10 cellular contexts compared by ENCODE assay signal in genomic region chr18:12406376-12407111, GRCh38. TPM values are rescaled to one million over a fixed set of nuclear protein-coding genes. Genes with fewer than 3 reads are reported as not detected.
DNase-seq lines count a peak whose midpoint lies in the region; ATAC-seq and TF ChIP-seq lines count a peak whose summit lies in the region.
"Had no signal": no experiment of that assay in that cellular context is flagged by ENCODE, and none has a peak within 500 bp of the region (broad histone marks: within the 10 kb centered on the region; RNA-seq: fewer than 3 reads in every experiment).

No MANE protein-coding gene starts in this region.

- DNase-seq in CD4-positive, alpha-beta memory T cell = no peak
- DNase-seq in HuH-7 (ENCODE audit: low spot score) = peak; percentile 4
- DNase-seq in activated naive CD8-positive, alpha-beta T cell treated with anti-CD3 and anti-CD28 coated beads for 36 hours = peak; percentile 28
- DNase-seq in neural crest cell (ENCODE audit: low read depth, low spot score) = no peak
- DNase-seq in SW480 (ENCODE audit: low spot score) = no peak
- DNase-seq in superior temporal gyrus (ENCODE audit: extremely low spot score) = no peak
- DNase-seq in DMS153 (lab: John Stamatoyannopoulos, UW) = no peak
- DNase-seq: NCI-H1092, NCI-H526 treated with DMSO at 0.1 percent for 48 hours had no signal

- H3K9me3 Mint-ChIP-seq in CD4-positive, alpha-beta memory T cell = no peaks in the 10 kb centered on the region
- H3K9me3 Mint-ChIP-seq in activated naive CD8-positive, alpha-beta T cell treated with anti-CD3 and anti-CD28 coated beads for 36 hours = no peaks in the 10 kb centered on the region
- no peaks in the 10 kb centered on the region for H3K9me3 Mint-ChIP-seq in neural crest cell

- H3K27ac Mint-ChIP-seq in CD4-positive, alpha-beta memory T cell = peak overlapping the region in 2 of 7 donors; percentile 46 to 60
- H3K27ac Mint-ChIP-seq in activated naive CD8-positive, alpha-beta T cell treated with anti-CD3 and anti-CD28 coated beads for 36 hours = no peak overlapping the region
- H3K27ac Mint-ChIP-seq in neural crest cell (ENCODE audit: unreplicated experiment) = no peak overlapping the region

- H3K9me3 ChIP-seq in CD4-positive, alpha-beta memory T cell (ENCODE audit: control insufficient read depth in 1 of 2, low read length in 2 of 2) = no peaks in the 10 kb centered on the region

- no peaks in the 10 kb centered on the region for H3K36me3 Mint-ChIP-seq in CD4-positive, alpha-beta memory T cell
- peaks cover 3% of the 10 kb centered on the region for H3K36me3 Mint-ChIP-seq in activated naive CD8-positive, alpha-beta T cell treated with anti-CD3 and anti-CD28 coated beads for 36 hours
- H3K36me3 Mint-ChIP-seq in neural crest cell (ENCODE audit: low read depth) = no peaks in the 10 kb centered on the region

- intact Hi-C loops in CD4-positive, alpha-beta memory T cell (cut with micrococcal nuclease) = loop anchor here (1.0 to 5.0 kb wide), 2 partner anchors 29 to 251 kb away; partner anchors contain the start of genes AFG3L2 and SPIRE1

- H3K27me3 Mint-ChIP-seq in CD4-positive, alpha-beta memory T cell = peaks cover 18 to 23% of the 10 kb centered on the region in 2 donors
- H3K27me3 Mint-ChIP-seq in activated naive CD8-positive, alpha-beta T cell treated with anti-CD3 and anti-CD28 coated beads for 36 hours = peaks cover 35% of the 10 kb centered on the region
- H3K27me3 Mint-ChIP-seq in neural crest cell (ENCODE audit: low read depth) = peaks cover 41% of the 10 kb centered on the region

- peak overlapping the region in 7 of 8 donors; percentile 60 to 92 (median 88) for H3K4me3 Mint-ChIP-seq in CD4-positive, alpha-beta memory T cell
- peak overlapping the region; percentile 51 for H3K4me3 Mint-ChIP-seq in activated naive CD8-positive, alpha-beta T cell treated with anti-CD3 and anti-CD28 coated beads for 36 hours
- peak overlapping the region; percentile 81 for H3K4me3 Mint-ChIP-seq in neural crest cell

- H3K4me3 ChIP-seq in CD4-positive, alpha-beta memory T cell (ENCODE audit: low read length in 2 of 2) = no peak overlapping the region

- TF ChIP-seq CTCF in neural crest cell (conservative IDR thresholded peaks at IDR 0.05) = no peak

- H3K36me3 ChIP-seq in CD4-positive, alpha-beta memory T cell (ENCODE audit: insufficient read depth, low read length) = no peaks in the 10 kb centered on the region

- H3K27me3 ChIP-seq in CD4-positive, alpha-beta memory T cell (ENCODE audit: insufficient read depth, low read length) = peaks cover 5% of the 10 kb centered on the region

- CTCF ChIA-PET in CD4-positive, alpha-beta memory T cell (lab: Charles Lee; ENCODE audit: partially characterized antibody) = interaction anchor here (0.9 to 4.2 kb wide), 2 partner anchors 14 to 253 kb away, joined by 3 to 26 read pairs; no protein-coding TSS in a partner anchor

- H3K27ac ChIP-seq in CD4-positive, alpha-beta memory T cell (ENCODE audit: low read depth, low read length) = no peak overlapping the region

- POLR2A ChIA-PET in CD4-positive, alpha-beta memory T cell (lab: Charles Lee; ENCODE audit: partially characterized antibody) = interaction anchor here (2.7 kb wide), 1 partner anchor 29 kb away, joined by 24 read pairs; the partner anchor contains the start of gene AFG3L2

- ATAC-seq in GM18909 (IDR thresholded peaks at IDR 0.05; ENCODE audit: poor library complexity, unreplicated experiment) = no peak

- H3K4me1 Mint-ChIP-seq in CD4-positive, alpha-beta memory T cell = peaks cover 12 to 38% (median 19%) of the 10 kb centered on the region in 4 donors
- peaks cover 21% of the 10 kb centered on the region for H3K4me1 Mint-ChIP-seq in activated naive CD8-positive, alpha-beta T cell treated with anti-CD3 and anti-CD28 coated beads for 36 hours
- peaks cover 29% of the 10 kb centered on the region for H3K4me1 Mint-ChIP-seq in neural crest cell

- H3K4me1 ChIP-seq in CD4-positive, alpha-beta memory T cell (ENCODE audit: insufficient read depth, low read length) = peaks cover 18% of the 10 kb centered on the region

RNA-seq across cellular contexts. Expression of gene PRELID3A, which starts 1.2 kb away (rescaled TPM):
- total RNA-seq in CD4-positive, alpha-beta memory T cell = 1 to 10 TPM in 1 of 2 experiments, under 1 TPM in 1; 0.81 to 1.1 TPM
- polyA plus RNA-seq in CD4-positive, alpha-beta memory T cell = not detected
- 1 to 10 TPM; 7.4 to 8.2 TPM for total RNA-seq in activated naive CD8-positive, alpha-beta T cell treated with anti-CD3 and anti-CD28 coated beads for 36 hours
- 21.6 and 32.5 TPM in 2 replicates for total RNA-seq in neural crest cell

RNA-seq across cellular contexts. Expression of gene AFG3L2, which starts 29.5 kb away (rescaled TPM):
- total RNA-seq in CD4-positive, alpha-beta memory T cell = 10 to 100 TPM; 31.4 to 33.1 TPM
- 10 to 100 TPM; 27.8 to 34.6 TPM for polyA plus RNA-seq in CD4-positive, alpha-beta memory T cell
- 10 to 100 TPM; 80.4 to 80.7 TPM for total RNA-seq in activated naive CD8-positive, alpha-beta T cell treated with anti-CD3 and anti-CD28 coated beads for 36 hours
- total RNA-seq in neural crest cell = 55.3 and 56.4 TPM in 2 replicates

Comparison
In these comparisons a context has a peak if more than half of its experiments do, and no peak if none do; other contexts are left out.
1. DNase-seq: peak in HuH-7 (single experiment) and activated naive CD8-positive, alpha-beta T cell treated with anti-CD3 and anti-CD28 coated beads for 36 hours (single experiment); none in CD4-positive, alpha-beta memory T cell (0 of 5), neural crest cell (single experiment), SW480 (single experiment), superior temporal gyrus (single experiment) and DMS153 (single experiment).
2. Peak in every context shown above with its lines, with median percentiles within 50 percentile points of each other: H3K4me3 Mint-ChIP-seq.